In genomic region chr15:85137507-85138175, GRCh38 we compare ENCODE assay signal across 14 cellular contexts.
DNase-seq lines count a peak whose midpoint lies in the region; ATAC-seq and FAIRE-seq lines count a peak whose summit lies in the region.
"Had no signal": no experiment of that assay in that cellular context is flagged by ENCODE, and none has a peak within 500 bp of the region (broad histone marks: within the 10 kb centered on the region; RNA-seq: fewer than 3 reads in every experiment).

No MANE protein-coding gene starts in this region.

- H3K36me3 ChIP-seq in effector memory CD4-positive, alpha-beta T cell (ENCODE audit: control insufficient read depth, insufficient read depth, low read length) = peaks cover 44% of the 10 kb centered on the region

- H3K4me1 ChIP-seq in effector memory CD4-positive, alpha-beta T cell (ENCODE audit: control insufficient read depth, insufficient read depth, low read length, poor library complexity, severe bottlenecking) = no peaks in the 10 kb centered on the region
- H3K4me1 ChIP-seq: Caco-2, psoas muscle had no signal

- no peaks in the 10 kb centered on the region for H3K9me3 ChIP-seq in effector memory CD4-positive, alpha-beta T cell (ENCODE audit: control insufficient read depth, low read length)
- H3K9me3 ChIP-seq: Caco-2, psoas muscle had no signal

- no peak overlapping the region for H3K4me3 ChIP-seq in effector memory CD4-positive, alpha-beta T cell (ENCODE audit: insufficient read depth, low read depth, low read length, poor library complexity, severe bottlenecking)
- H3K4me3 ChIP-seq: psoas muscle had no signal

- no peak overlapping the region for H3K27ac ChIP-seq in effector memory CD4-positive, alpha-beta T cell (ENCODE audit: insufficient read depth, low read length, poor library complexity, severe bottlenecking)
- H3K27ac ChIP-seq: psoas muscle had no signal

- DNase-seq in DMS 273 treated with DMSO at 0.1 percent for 48 hours (lab: John Stamatoyannopoulos, UW) (peak; percentile 95), NCI-H146 treated with DMSO at 0.1 percent for 48 hours (lab: John Stamatoyannopoulos, UW; ENCODE audit: unreplicated experiment) (peak; percentile 40), NCI-H524 (lab: John Stamatoyannopoulos, UW) (peak; percentile 99 to 100), Ammon's horn (ENCODE audit: low spot score) (no peak), germinal center (ENCODE audit: low spot score) (no peak)
- DNase-seq in effector memory CD4-positive, alpha-beta T cell = no peak
- DNase-seq: activated CD8-positive, alpha-beta memory T cell treated with anti-CD3 and anti-CD28 coated beads for 24 hours; Caco-2; natural killer cell; NCI-H2029 treated with DMSO at 0.1 percent for 48 hours; PC-3; psoas muscle had no signal

- ATAC-seq in GM18907 (IDR thresholded peaks at IDR 0.05; ENCODE audit: unreplicated experiment) = no peak
- ATAC-seq: natural killer cell, PC-3, psoas muscle had no signal

- peak; percentile 62 for FAIRE-seq in islet of Langerhans (lab: Jason Lieb, UNC)

- no peaks in the 10 kb centered on the region for H3K27me3 ChIP-seq in effector memory CD4-positive, alpha-beta T cell (replicated peaks; ENCODE audit: control insufficient read depth, insufficient read depth, low read length, poor library complexity, severe bottlenecking)

Comparison
In these comparisons a context has a peak if more than half of its experiments do, and no peak if none do; other contexts are left out.
1. DNase-seq: peak in DMS 273 treated with DMSO at 0.1 percent for 48 hours (single experiment), NCI-H146 treated with DMSO at 0.1 percent for 48 hours (single experiment) and NCI-H524 (2 of 2); none in Ammon's horn (single experiment), germinal center (single experiment) and effector memory CD4-positive, alpha-beta T cell (0 of 3).